8 cellular contexts compared by ENCODE assay signal in the genomic region with DNA sequence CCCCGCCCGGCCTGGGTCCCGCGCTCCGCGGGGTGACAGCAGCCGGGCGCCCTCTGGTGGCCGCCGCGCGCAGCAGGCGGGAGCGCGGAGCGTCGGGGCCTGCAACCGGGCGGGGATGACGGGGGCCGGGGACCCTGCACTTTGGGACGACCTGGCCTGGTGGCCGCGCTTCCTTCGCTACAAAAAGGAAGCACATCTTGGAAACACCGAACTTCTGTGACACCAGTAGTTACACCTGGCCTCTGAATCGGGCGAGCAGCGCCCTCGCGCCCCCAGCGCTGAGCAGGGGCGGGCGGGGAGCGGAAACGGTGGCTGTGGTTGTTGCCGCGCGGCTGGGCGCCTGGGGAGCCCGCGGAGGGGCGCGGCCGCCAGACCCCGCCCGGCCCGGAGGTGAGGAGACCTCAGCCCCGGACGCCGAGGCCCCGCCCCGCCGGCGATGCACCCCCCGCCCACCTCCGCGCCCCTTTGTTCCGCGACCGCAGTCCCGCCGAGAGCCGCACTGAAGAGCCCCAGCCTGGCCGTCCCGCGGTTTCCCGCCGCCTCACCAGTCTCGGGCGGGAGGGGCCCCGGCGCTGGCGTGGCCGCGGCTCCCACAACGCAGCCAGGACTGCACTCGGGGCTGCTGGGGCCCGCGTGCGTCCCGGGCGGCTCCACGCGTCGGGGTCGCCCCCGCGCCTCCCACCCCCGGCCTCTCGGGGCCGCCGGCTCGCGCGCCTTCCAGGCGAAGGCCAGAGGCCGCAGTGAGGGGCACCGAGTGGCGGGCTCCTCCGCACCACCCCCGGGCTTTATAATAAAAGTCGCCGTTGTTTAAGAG. TPM values are rescaled to one million over a fixed set of nuclear protein-coding genes. Genes with fewer than 3 reads are reported as not detected.
DNase-seq lines count a peak whose midpoint lies in the region; ATAC-seq, FAIRE-seq and TF ChIP-seq lines count a peak whose summit lies in the region.

No MANE protein-coding gene starts in this region.

- H3K9me3 ChIP-seq in endothelial cell of umbilical vein (replicated peaks; ENCODE audit: control insufficient read depth, insufficient read depth, low read length) = no peaks in the 10 kb centered on the region
- no peaks in the 10 kb centered on the region for H3K9me3 ChIP-seq in mucosa of stomach (ENCODE audit: control insufficient read depth, low read length)

- ATAC-seq in HG03354 (IDR thresholded peaks at IDR 0.05; ENCODE audit: poor library complexity, severe bottlenecking, unreplicated experiment) = peak; percentile 69
- ATAC-seq in stimulated activated effector memory CD8-positive, alpha-beta T cell treated with anti-CD3 and anti-CD28 coated beads, Interleukin-12 subunit alpha, Interleukin-12 subunit beta, amount 100 ng/mL, for 72 hours = peak; percentile 81

- H4K20me1 ChIP-seq in endothelial cell of umbilical vein (replicated peaks; ENCODE audit: control insufficient read depth, extremely low read depth, insufficient read depth, low read length) = no peaks in the 10 kb centered on the region

- BruUV-seq in endothelial cell of umbilical vein (replicated peaks; lab: Mats Ljungman, UMichigan) = no TSS peak

- FAIRE-seq in endothelial cell of umbilical vein (lab: Jason Lieb, UNC) = peak; percentile 28

- no peaks in the 10 kb centered on the region for H3K9me3 Mint-ChIP-seq in stimulated activated effector memory CD8-positive, alpha-beta T cell treated with anti-CD3 and anti-CD28 coated beads, Interleukin-12 subunit alpha, Interleukin-12 subunit beta, amount 100 ng/mL, for 72 hours

- H3K36me3 Mint-ChIP-seq in stimulated activated effector memory CD8-positive, alpha-beta T cell treated with anti-CD3 and anti-CD28 coated beads, Interleukin-12 subunit alpha, Interleukin-12 subunit beta, amount 100 ng/mL, for 72 hours = peaks cover 14% of the 10 kb centered on the region

- H3K9ac ChIP-seq in endothelial cell of umbilical vein (replicated peaks; ENCODE audit: extremely low read depth, insufficient read depth, low read length) (peak overlapping the region; percentile 44), mucosa of stomach (ENCODE audit: low read length) (peak overlapping the region; percentile 82)

- no peaks in the 10 kb centered on the region for H3K36me3 ChIP-seq in endothelial cell of umbilical vein (ENCODE audit: control insufficient read depth in 2 of 2, extremely low read depth in 1 of 2, insufficient read depth in 2 of 2, low read length in 2 of 2)
- no peaks in the 10 kb centered on the region for H3K36me3 ChIP-seq in mucosa of stomach (ENCODE audit: control insufficient read depth, insufficient read depth, low read length)

- TF ChIP-seq POLR2A in GM19099 (IDR thresholded peaks at IDR 0.05; ENCODE audit: extremely low read depth, insufficient read length, low read depth) (peak; percentile 54), endothelial cell of umbilical vein (IDR thresholded peaks at IDR 0.05; ENCODE audit: low read depth, low read length) (no peak)

- H3K9me1 ChIP-seq in endothelial cell of umbilical vein (replicated peaks; ENCODE audit: control insufficient read depth, extremely low read depth, insufficient read depth, low read length) = no peaks in the 10 kb centered on the region

- H3K27ac Mint-ChIP-seq in stimulated activated effector memory CD8-positive, alpha-beta T cell treated with anti-CD3 and anti-CD28 coated beads, Interleukin-12 subunit alpha, Interleukin-12 subunit beta, amount 100 ng/mL, for 72 hours = no peak overlapping the region

- peak overlapping the region; percentile 70 for H3K4me3 Mint-ChIP-seq in stimulated activated effector memory CD8-positive, alpha-beta T cell treated with anti-CD3 and anti-CD28 coated beads, Interleukin-12 subunit alpha, Interleukin-12 subunit beta, amount 100 ng/mL, for 72 hours

- peaks cover 23% of the 10 kb centered on the region for H3K4me1 Mint-ChIP-seq in stimulated activated effector memory CD8-positive, alpha-beta T cell treated with anti-CD3 and anti-CD28 coated beads, Interleukin-12 subunit alpha, Interleukin-12 subunit beta, amount 100 ng/mL, for 72 hours

- POLR2A ChIA-PET in endothelial cell of umbilical vein (lab: Charles Lee) = no interaction called here

- CTCF ChIA-PET in endothelial cell of umbilical vein (lab: Charles Lee) = interaction anchor here (1.6 to 5.7 kb wide), 4 partner anchors 32 to 75 kb away, joined by 4 to 139 read pairs (median 30); no protein-coding TSS in a partner anchor

- no peaks in the 10 kb centered on the region for H3K79me2 ChIP-seq in endothelial cell of umbilical vein (ENCODE audit: control insufficient read depth, insufficient read depth, low read length)

- intact Hi-C loops in endothelial cell of umbilical vein (cut with micrococcal nuclease) = loop anchor here (1.0 to 2.0 kb wide), 4 partner anchors 11 to 123 kb away; a partner anchor contains a TSS

- dilution Hi-C loops in endothelial cell of umbilical vein (cut with MboI; ENCODE audit: extremely low pct_ligation_motif_present, low sequenced_read_pairs) = no loop called here

- TF ChIP-seq CTCF in C4-2B (conservative IDR thresholded peaks at IDR 0.05) (peak; percentile 99), endothelial cell of umbilical vein (IDR thresholded peaks at IDR 0.05; ENCODE audit: extremely low read depth in 1 of 2, insufficient read depth in 1 of 2, low read depth in 1 of 2, low read length in 2 of 2) (peak; percentile 68 to 82)

- H3K27ac ChIP-seq in C4-2B (peak overlapping the region; percentile 96), endothelial cell of umbilical vein (ENCODE audit: insufficient read depth, low read depth, low read length) (no peak overlapping the region)

- peak overlapping the region; percentile 22 to 58 (median 49) for H3K4me3 ChIP-seq in endothelial cell of umbilical vein (replicated peaks in 1 of 3; ENCODE audit: insufficient read depth in 1 of 3, low read depth in 1 of 3, low read length in 3 of 3)
- H3K4me3 ChIP-seq in mucosa of stomach (ENCODE audit: low read length) = peak overlapping the region; percentile 9

- H3K4me2 ChIP-seq in endothelial cell of umbilical vein (ENCODE audit: insufficient read depth, low read length) = peak overlapping the region; percentile 77

- H3K27me3 ChIP-seq in endothelial cell of umbilical vein (ENCODE audit: control insufficient read depth in 2 of 2, insufficient read depth in 2 of 2, low read length in 2 of 2) = peaks cover 0 to 2% of the 10 kb centered on the region in 2 experiments
- peaks cover 5% of the 10 kb centered on the region for H3K27me3 ChIP-seq in mucosa of stomach (ENCODE audit: control insufficient read depth, insufficient read depth, low read length)

- H3K4me1 ChIP-seq in endothelial cell of umbilical vein (ENCODE audit: control insufficient read depth, extremely low read depth, insufficient read depth, low read length) (no peaks in the 10 kb centered on the region), mucosa of stomach (ENCODE audit: control insufficient read depth, insufficient read depth, low read length) (peaks cover 47% of the 10 kb centered on the region)

- peak overlapping the region; percentile 97 for H2AFZ ChIP-seq in endothelial cell of umbilical vein (ENCODE audit: low read depth, low read length)

- peak; percentile 96 for DNase-seq in NCI-H69 (lab: John Stamatoyannopoulos, UW)
- DNase-seq in activated CD8-positive, alpha-beta memory T cell treated with anti-CD3 and anti-CD28 coated beads for 1 hour (ENCODE audit: extremely low read depth in 1 of 2, low read depth in 1 of 2) = peak; percentile 18 to 65
- peak; percentile 43 for DNase-seq in endothelial cell of umbilical vein (ENCODE audit: low read depth, low spot score)
- peak; percentile 87 for DNase-seq in stimulated activated effector memory CD8-positive, alpha-beta T cell treated with anti-CD3 and anti-CD28 coated beads, Interleukin-12 subunit alpha, Interleukin-12 subunit beta, amount 100 ng/mL, for 72 hours (ENCODE audit: low spot score in 2 of 2)

TF ChIP-seq in endothelial cell of umbilical vein, 7 proteins besides CTCF, POLR2A, EP300 and RAD21:
- TF ChIP-seq FOS (IDR thresholded peaks at IDR 0.05; ENCODE audit: borderline replicate concordance, insufficient read depth, low read length) (no peak), GATA2 (IDR thresholded peaks at IDR 0.05; ENCODE audit: insufficient read depth, insufficient read length, low read depth, low read length) (no peak), MYC (IDR thresholded peaks at IDR 0.05; ENCODE audit: low read depth, low read length) (no peak), JUN (IDR thresholded peaks at IDR 0.05; ENCODE audit: borderline replicate concordance, insufficient read depth, insufficient read length, low read depth) (no peak), EZH2 (IDR thresholded peaks at IDR 0.05; ENCODE audit: borderline replicate concordance, low read depth, low read length, severe bottlenecking) (no peak)
- TF ChIP-seq, protein P1, sequence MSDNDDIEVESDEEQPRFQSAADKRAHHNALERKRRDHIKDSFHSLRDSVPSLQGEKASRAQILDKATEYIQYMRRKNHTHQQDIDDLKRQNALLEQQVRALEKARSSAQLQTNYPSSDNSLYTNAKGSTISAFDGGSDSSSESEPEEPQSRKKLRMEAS (IDR thresholded peaks at IDR 0.05; ENCODE audit: insufficient read depth, insufficient read length) = no peak

RNA-seq across cellular contexts. Expression of a gene that starts 59.3 kb away (rescaled TPM):
- total RNA-seq in endothelial cell of umbilical vein = 448 and 477 TPM in 2 replicates
- polyA plus RNA-seq in endothelial cell of umbilical vein = 387 and 426 TPM in 2 replicates
- polyA plus RNA-seq in endothelial cell of umbilical vein (2011; cell fraction: cytosol; rRNA removed) = 325 and 468 TPM in 2 replicates
- polyA plus RNA-seq in endothelial cell of umbilical vein (2011; cell fraction: nucleus; rRNA removed) = 112 and 143 TPM in 2 replicates
- 296 and 379 TPM in 2 replicates for polyA plus RNA-seq in endothelial cell of umbilical vein (2012)
- 69.0 and 75.4 TPM in 2 replicates for polyA minus RNA-seq in endothelial cell of umbilical vein
- 101 TPM for polyA minus RNA-seq in endothelial cell of umbilical vein (2011; cell fraction: cytosol; rRNA and poly(A)+ RNA removed)
- polyA minus RNA-seq in endothelial cell of umbilical vein (2011; cell fraction: nucleus; rRNA and poly(A)+ RNA removed) = 33.2 and 34.6 TPM in 2 replicates

Comparison
In these comparisons a context has a peak if more than half of its experiments do, and no peak if none do; other contexts are left out.
1. DNase-seq: peak in every context shown above with its lines; median percentile 96 in NCI-H69; 87 in stimulated activated effector memory CD8-positive, alpha-beta T cell treated with anti-CD3 and anti-CD28 coated beads, Interleukin-12 subunit alpha, Interleukin-12 subunit beta, amount 100 ng/mL, for 72 hours; 43 in endothelial cell of umbilical vein; 42 in activated CD8-positive, alpha-beta memory T cell treated with anti-CD3 and anti-CD28 coated beads for 1 hour.